In the genomic region with DNA sequence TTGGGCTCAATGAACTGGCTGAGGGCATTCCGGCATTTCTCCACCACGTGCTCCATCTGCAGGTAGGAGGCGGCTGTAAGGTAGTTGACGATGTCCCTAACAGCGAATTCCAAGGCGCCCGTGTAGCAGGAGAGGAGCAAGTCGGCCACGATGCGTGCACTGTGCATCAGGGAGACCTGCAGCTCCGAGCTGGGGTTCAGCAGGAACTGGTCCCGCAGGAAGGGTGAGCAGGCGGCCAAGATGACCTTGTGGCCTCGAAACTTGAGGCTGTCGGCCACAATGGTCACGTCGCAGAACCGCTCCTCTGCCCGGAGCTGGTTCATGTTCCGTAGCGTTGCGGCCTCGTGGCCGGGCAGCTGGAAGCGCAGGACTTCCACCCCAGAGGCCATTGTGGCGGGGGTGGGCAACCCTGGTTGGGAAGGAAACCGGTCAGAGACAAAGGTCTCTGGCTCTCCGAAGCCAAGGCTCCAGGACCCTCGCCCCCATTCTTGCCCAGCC, we compare ENCODE assay signal across 8 cellular contexts. TPM values are rescaled to one million over a fixed set of nuclear protein-coding genes. Genes with fewer than 3 reads are reported as not detected.
A peak's percentile ranks its signal among the peaks of the same experiment; 100 is the strongest.
DNase-seq lines count a peak whose midpoint lies in the region; ATAC-seq, FAIRE-seq and TF ChIP-seq lines count a peak whose summit lies in the region.

No MANE protein-coding gene starts in this region.

- H3K4me3 ChIP-seq in HepG2 (replicated peaks in 1 of 3; ENCODE audit: insufficient read depth in 1 of 3, low read depth in 2 of 3, low read length in 3 of 3) (peak overlapping the region; percentile 65 to 78 (median 67); a peak in 5 of 6 replicates), testis (peak overlapping the region; percentile 58 to 64)

- H3K27ac Mint-ChIP-seq in activated T-cell treated with anti-CD3 and anti-CD28 coated beads, Interleukin-2, amount 50 U/mL, for 24 hours: peak overlapping the region; percentile 44

- H3K4me1 Mint-ChIP-seq in activated T-cell treated with anti-CD3 and anti-CD28 coated beads, Interleukin-2, amount 50 U/mL, for 24 hours (ENCODE audit: low read depth): peaks cover 37% of the 10 kb centered on the region

- TF ChIP-seq RAD21 in HepG2 (CRISPR knock-in tag; IDR thresholded peaks at IDR 0.05): no peak

- H3K79me2 ChIP-seq in HepG2 (ENCODE audit: insufficient read depth, low read length): peaks cover 24% of the 10 kb centered on the region

- no peaks in the 10 kb centered on the region for H3K9me3 Mint-ChIP-seq in activated T-cell treated with anti-CD3 and anti-CD28 coated beads, Interleukin-2, amount 50 U/mL, for 24 hours

- TF ChIP-seq CTCF in HepG2 (CRISPR knock-in tag; IDR thresholded peaks at IDR 0.05) (peak; percentile 20; the same call in 1 of the 2 replicates), testis (IDR thresholded peaks at IDR 0.05) (no peak)

- peak overlapping the region; percentile 80 for H3K4me3 Mint-ChIP-seq in activated T-cell treated with anti-CD3 and anti-CD28 coated beads, Interleukin-2, amount 50 U/mL, for 24 hours

- TF ChIP-seq EP300 in HepG2 (IDR thresholded peaks at IDR 0.05; ENCODE audit: low read depth in 2 of 2, low read length in 2 of 2) (no peak), HepG2 (CRISPR knock-in tag; IDR thresholded peaks at IDR 0.05; ENCODE audit: borderline replicate concordance) (no peak)

- CTCF ChIA-PET in HepG2 (lab: Yijun Ruan, JAX; ENCODE audit: low intra/inter-chr PET ratio, low total read pairs): no interaction called here

- WGBS in HepG2 (ENCODE audit: low lambda C conversion rate): 94% methylated on average over 29 of the region's 29 CpGs
- WGBS in testis, 2 donors: 0 to 8% methylated on average over 2 to 29 of the region's 29 CpGs

- peak overlapping the region; percentile 95 for H3K4me2 ChIP-seq in HepG2 (ENCODE audit: low read depth, low read length)

- ATAC-seq in HepG2: no peak
- ATAC-seq in HG03432 (IDR thresholded peaks at IDR 0.05; ENCODE audit: unreplicated experiment): no peak

- peaks cover 0 to 8% of the 10 kb centered on the region in 2 experiments; a peak in 1 of 5 replicates for H3K27me3 ChIP-seq in HepG2 (ENCODE audit: control insufficient read depth in 1 of 2, insufficient read depth in 2 of 2, low read length in 2 of 2)
- H3K27me3 ChIP-seq in testis: no peaks in the 10 kb centered on the region

- peak overlapping the region; percentile 66 for H3K9ac ChIP-seq in HepG2 (ENCODE audit: insufficient read depth, low read depth, low read length)

- H3K36me3 ChIP-seq in HepG2 (replicated peaks in 1 of 2; ENCODE audit: control insufficient read depth in 1 of 2, insufficient read depth in 2 of 2, low read length in 2 of 2) (peaks cover 2 to 4% of the 10 kb centered on the region in 2 experiments; a peak in 1 of 5 replicates), testis (ENCODE audit: low read depth, missing control alignments) (no peaks in the 10 kb centered on the region)

- POLR2A ChIA-PET in HepG2 (lab: Yijun Ruan, JAX): interaction anchor here (0.6 to 5.6 kb wide), 7 partner anchors 17 to 50 kb away, joined by 3 to 69 read pairs (median 8); partner anchors contain the start of gene CFB

- intact Hi-C loops in HepG2 (cut with micrococcal nuclease; ENCODE audit: unreplicated experiment) (no loop called here), testis (cut with DNase I; ENCODE audit: low total_unique reads) (no loop called here)

- H3K27me3 Mint-ChIP-seq in activated T-cell treated with anti-CD3 and anti-CD28 coated beads, Interleukin-2, amount 50 U/mL, for 24 hours: no peaks in the 10 kb centered on the region

- in situ Hi-C loops in HepG2 (cut with HindIII; ENCODE audit: extremely low pct_ligation_motif_present, low pct_unique_long_range_greater_than_20kb): loop anchor here (5.0 to 25.0 kb wide), 2 partner anchors 46 to 1061 kb away; partner anchors contain the start of genes BRD2, CFB and HLA-DMA

- H2AFZ ChIP-seq in HepG2 (ENCODE audit: low read length): no peak overlapping the region

- no TSS peak for BruUV-seq in HepG2 (replicated peaks; lab: Mats Ljungman, UMichigan)

- TF ChIP-seq POLR2A in HepG2 (IDR thresholded peaks at IDR 0.05; ENCODE audit: insufficient read depth in 1 of 2, low read depth in 2 of 2, low read length in 2 of 2): 0 out of 4 replicates have a peak, but pooled peaks of 1 of the 2 experiments have one; percentile 23
- TF ChIP-seq POLR2A in testis (IDR thresholded peaks at IDR 0.05): no peak

- DNase-seq in activated T-cell treated with anti-CD3 and anti-CD28 coated beads, Interleukin-2, amount 50 U/mL, for 24 hours: no peak
- no peak for DNase-seq in activated T-cell treated with anti-CD3 and anti-CD28 coated beads for 4 hours
- DNase-seq in astrocyte of the hippocampus (ENCODE audit: low read depth, low spot score): peak; percentile 11
- DNase-seq in HepG2 (ENCODE audit: low spot score): no peak
- peak; percentile 29 for DNase-seq in testis
- no peak for DNase-seq in DMS153 treated with DMSO at 0.1 percent for 48 hours (lab: John Stamatoyannopoulos, UW; ENCODE audit: unreplicated experiment)
- DNase-seq in DMS79 (lab: John Stamatoyannopoulos, UW): no peak

- no peaks in the 10 kb centered on the region for H3K9me3 ChIP-seq in HepG2 (ENCODE audit: low read length)
- no peaks in the 10 kb centered on the region for H3K9me3 ChIP-seq in testis

- H4K20me1 ChIP-seq in HepG2 (ENCODE audit: insufficient read depth, low read length): no peaks in the 10 kb centered on the region

- peaks cover 49% of the 10 kb centered on the region for H3K4me1 ChIP-seq in HepG2 (ENCODE audit: insufficient read depth, low read length)
- peaks cover 51% of the 10 kb centered on the region for H3K4me1 ChIP-seq in testis

- H3K36me3 Mint-ChIP-seq in activated T-cell treated with anti-CD3 and anti-CD28 coated beads, Interleukin-2, amount 50 U/mL, for 24 hours (ENCODE audit: low read depth): peaks cover 27% of the 10 kb centered on the region

- peak; percentile 21 for FAIRE-seq in HepG2 (lab: Jason Lieb, UNC)

- peak overlapping the region; percentile 60 for H3K27ac ChIP-seq in HepG2 (ENCODE audit: extremely low read length, insufficient read depth, low read length)
- H3K27ac ChIP-seq in testis: peak overlapping the region; percentile 61 to 83

RNA-seq across cellular contexts. Expression of gene ZBTB12, which starts 0.9 kb away (rescaled TPM):
- total RNA-seq in HepG2 (2016; rRNA removed; fragmentation: Illumina TruSeq; extraction: Trizol) (6.0 and 6.8 TPM in 2 replicates), testis (1 to 10 TPM; 5.3 to 5.6 TPM)
- total RNA-seq in HepG2 (2016; cell fraction: cytosol; rRNA removed; fragmentation: Illumina TruSeq; extraction: Trizol; ENCODE audit: low read depth): 1.6 and 1.7 TPM in 2 replicates
- 6.0 and 7.4 TPM in 2 replicates for total RNA-seq in HepG2 (2016; cell fraction: insoluble cytoplasmic fraction; rRNA removed; fragmentation: Illumina TruSeq; extraction: Trizol)
- 5.7 and 5.8 TPM in 2 replicates for total RNA-seq in HepG2 (2016; cell fraction: membrane; rRNA removed; fragmentation: Illumina TruSeq; extraction: Trizol)
- 3.1 and 3.9 TPM in 2 replicates for total RNA-seq in HepG2 (2016; cell fraction: nucleus; rRNA removed; fragmentation: Illumina TruSeq; extraction: Trizol)
- polyA plus RNA-seq in HepG2 (2011; rRNA removed) (4.8 and 7.3 TPM in 2 replicates), testis (ENCODE audit: insufficient read depth, low read depth, low replicate concordance) (6.3 TPM)
- 3.7 and 5.8 TPM in 2 replicates for polyA plus RNA-seq in HepG2 (2011; cell fraction: cytosol; rRNA removed)
- polyA plus RNA-seq in HepG2 (2011; cell fraction: nucleus; rRNA removed): 6.9 and 7.3 TPM in 2 replicates
- polyA plus RNA-seq in HepG2 (2012): 8.0 and 9.2 TPM in 2 replicates
- 2.7 and 3.0 TPM in 2 replicates for polyA plus RNA-seq in HepG2 (2016; cell fraction: cytosol; fragmentation: Illumina TruSeq; extraction: Trizol; ENCODE audit: low read depth)
- polyA plus RNA-seq in HepG2 (2016; cell fraction: insoluble cytoplasmic fraction; fragmentation: Illumina TruSeq; extraction: Trizol; ENCODE audit: low read depth): 14.0 and 15.9 TPM in 2 replicates
- 6.6 and 9.0 TPM in 2 replicates for polyA plus RNA-seq in HepG2 (2016; cell fraction: membrane; fragmentation: Illumina TruSeq; extraction: Trizol; ENCODE audit: low read depth)
- 10.6 and 12.2 TPM in 2 replicates for polyA plus RNA-seq in HepG2 (2016; cell fraction: nucleus; fragmentation: Illumina TruSeq; extraction: Trizol; ENCODE audit: insufficient read depth, low read depth)
- 12.3 and 22.9 TPM in 2 replicates for polyA minus RNA-seq in HepG2 (2011; rRNA and poly(A)+ RNA removed; ENCODE audit: low replicate concordance)
- 6.7 and 6.9 TPM in 2 replicates for polyA minus RNA-seq in HepG2 (2011; cell fraction: cytosol; rRNA and poly(A)+ RNA removed)
- 3.7 and 4.5 TPM in 2 replicates for polyA minus RNA-seq in HepG2 (2011; cell fraction: nucleus; rRNA and poly(A)+ RNA removed)

RNA-seq across cellular contexts. Expression of gene EHMT2, which starts 3.5 kb away (rescaled TPM):
- total RNA-seq in HepG2 (2016; rRNA removed; fragmentation: Illumina TruSeq; extraction: Trizol): 43.5 and 69.2 TPM in 2 replicates
- 14.1 and 15.2 TPM in 2 replicates for total RNA-seq in HepG2 (2016; cell fraction: cytosol; rRNA removed; fragmentation: Illumina TruSeq; extraction: Trizol; ENCODE audit: low read depth)
- 34.4 and 70.7 TPM in 2 replicates for total RNA-seq in HepG2 (2016; cell fraction: insoluble cytoplasmic fraction; rRNA removed; fragmentation: Illumina TruSeq; extraction: Trizol)
- 29.3 and 33.1 TPM in 2 replicates for total RNA-seq in HepG2 (2016; cell fraction: membrane; rRNA removed; fragmentation: Illumina TruSeq; extraction: Trizol)
- 46.1 and 48.0 TPM in 2 replicates for total RNA-seq in HepG2 (2016; cell fraction: nucleus; rRNA removed; fragmentation: Illumina TruSeq; extraction: Trizol)
- polyA plus RNA-seq in HepG2 (2011; rRNA removed): 51.2 and 55.2 TPM in 2 replicates
- polyA plus RNA-seq in HepG2 (2011; cell fraction: cytosol; rRNA removed): 29.3 and 36.1 TPM in 2 replicates
- 180 and 272 TPM in 2 replicates for polyA plus RNA-seq in HepG2 (2011; cell fraction: nucleus; rRNA removed)
- 37.6 and 43.1 TPM in 2 replicates for polyA plus RNA-seq in HepG2 (2012)
- 8.3 and 9.2 TPM in 2 replicates for polyA plus RNA-seq in HepG2 (2016; cell fraction: cytosol; fragmentation: Illumina TruSeq; extraction: Trizol; ENCODE audit: low read depth)
- polyA plus RNA-seq in HepG2 (2016; cell fraction: insoluble cytoplasmic fraction; fragmentation: Illumina TruSeq; extraction: Trizol; ENCODE audit: low read depth): 36.0 and 58.3 TPM in 2 replicates
- 16.5 and 18.3 TPM in 2 replicates for polyA plus RNA-seq in HepG2 (2016; cell fraction: membrane; fragmentation: Illumina TruSeq; extraction: Trizol; ENCODE audit: low read depth)
- polyA plus RNA-seq in HepG2 (2016; cell fraction: nucleus; fragmentation: Illumina TruSeq; extraction: Trizol; ENCODE audit: insufficient read depth, low read depth): 122 and 136 TPM in 2 replicates
- polyA minus RNA-seq in HepG2 (2011; rRNA and poly(A)+ RNA removed; ENCODE audit: low replicate concordance): 74.1 and 111 TPM in 2 replicates
- 26.2 and 33.8 TPM in 2 replicates for polyA minus RNA-seq in HepG2 (2011; cell fraction: cytosol; rRNA and poly(A)+ RNA removed)
- 24.3 and 26.9 TPM in 2 replicates for polyA minus RNA-seq in HepG2 (2011; cell fraction: nucleus; rRNA and poly(A)+ RNA removed)
- 100 to 1,000 TPM; 102 to 106 TPM for total RNA-seq in testis
- polyA plus RNA-seq in testis (ENCODE audit: insufficient read depth, low read depth, low replicate concordance): 82.2 TPM

RNA-seq across cellular contexts. Expression of gene SLC44A4, which starts 22.2 kb away (rescaled TPM):
- 5.6 and 5.9 TPM in 2 replicates for total RNA-seq in HepG2 (2016; rRNA removed; fragmentation: Illumina TruSeq; extraction: Trizol)
- 3.4 and 6.6 TPM in 2 replicates for total RNA-seq in HepG2 (2016; cell fraction: cytosol; rRNA removed; fragmentation: Illumina TruSeq; extraction: Trizol; ENCODE audit: low read depth)
- total RNA-seq in HepG2 (2016; cell fraction: insoluble cytoplasmic fraction; rRNA removed; fragmentation: Illumina TruSeq; extraction: Trizol): 4.8 and 8.3 TPM in 2 replicates
- total RNA-seq in HepG2 (2016; cell fraction: membrane; rRNA removed; fragmentation: Illumina TruSeq; extraction: Trizol): 6.1 and 6.6 TPM in 2 replicates
- 4.4 TPM in 2 replicates for total RNA-seq in HepG2 (2016; cell fraction: nucleus; rRNA removed; fragmentation: Illumina TruSeq; extraction: Trizol)
- polyA plus RNA-seq in HepG2 (2011; rRNA removed): 3.5 and 3.6 TPM in 2 replicates
- 3.2 and 3.7 TPM in 2 replicates for polyA plus RNA-seq in HepG2 (2011; cell fraction: cytosol; rRNA removed)
- 2.9 and 3.6 TPM in 2 replicates for polyA plus RNA-seq in HepG2 (2011; cell fraction: nucleus; rRNA removed)
- 1.8 and 3.2 TPM in 2 replicates for polyA plus RNA-seq in HepG2 (2012)
- polyA plus RNA-seq in HepG2 (2016; cell fraction: cytosol; fragmentation: Illumina TruSeq; extraction: Trizol; ENCODE audit: low read depth): 3.9 and 4.5 TPM in 2 replicates
- 5.7 and 6.7 TPM in 2 replicates for polyA plus RNA-seq in HepG2 (2016; cell fraction: insoluble cytoplasmic fraction; fragmentation: Illumina TruSeq; extraction: Trizol; ENCODE audit: low read depth)
- 5.8 and 6.2 TPM in 2 replicates for polyA plus RNA-seq in HepG2 (2016; cell fraction: membrane; fragmentation: Illumina TruSeq; extraction: Trizol; ENCODE audit: low read depth)
- 10.4 and 12.4 TPM in 2 replicates for polyA plus RNA-seq in HepG2 (2016; cell fraction: nucleus; fragmentation: Illumina TruSeq; extraction: Trizol; ENCODE audit: insufficient read depth, low read depth)
- polyA minus RNA-seq in HepG2 (2011; rRNA and poly(A)+ RNA removed; ENCODE audit: low replicate concordance): 4.9 TPM in 1 of 2 replicates, not detected in the other
- polyA minus RNA-seq in HepG2 (2011; cell fraction: cytosol; rRNA and poly(A)+ RNA removed): 0.97 and 0.99 TPM in 2 replicates
- polyA minus RNA-seq in HepG2 (2011; cell fraction: nucleus; rRNA and poly(A)+ RNA removed): 1.6 and 2.2 TPM in 2 replicates
- 1 to 10 TPM in 1 of 2 donors, under 1 TPM in 1; 0.87 to 1.2 TPM for total RNA-seq in testis
- polyA plus RNA-seq in testis (ENCODE audit: insufficient read depth, low read depth, low replicate concordance): 6.3 TPM

RNA-seq across cellular contexts. Expression of gene C2, which starts 26.6 kb away (rescaled TPM):
- total RNA-seq in HepG2 (2016; rRNA removed; fragmentation: Illumina TruSeq; extraction: Trizol) (70.9 and 165 TPM in 2 replicates), testis (1 to 10 TPM; 5.1 to 6.3 TPM)
- total RNA-seq in HepG2 (2016; cell fraction: cytosol; rRNA removed; fragmentation: Illumina TruSeq; extraction: Trizol; ENCODE audit: low read depth): 13.2 and 15.8 TPM in 2 replicates
- total RNA-seq in HepG2 (2016; cell fraction: insoluble cytoplasmic fraction; rRNA removed; fragmentation: Illumina TruSeq; extraction: Trizol): 59.3 and 162 TPM in 2 replicates
- total RNA-seq in HepG2 (2016; cell fraction: membrane; rRNA removed; fragmentation: Illumina TruSeq; extraction: Trizol): 25.4 and 27.2 TPM in 2 replicates
- total RNA-seq in HepG2 (2016; cell fraction: nucleus; rRNA removed; fragmentation: Illumina TruSeq; extraction: Trizol): 122 and 155 TPM in 2 replicates
- polyA plus RNA-seq in HepG2 (2011; rRNA removed) (307 and 450 TPM in 2 replicates), testis (ENCODE audit: insufficient read depth, low read depth, low replicate concordance) (24.8 TPM)
- 311 and 377 TPM in 2 replicates for polyA plus RNA-seq in HepG2 (2011; cell fraction: cytosol; rRNA removed)
- 302 and 372 TPM in 2 replicates for polyA plus RNA-seq in HepG2 (2011; cell fraction: nucleus; rRNA removed)
- 396 and 449 TPM in 2 replicates for polyA plus RNA-seq in HepG2 (2012)
- 15.6 and 16.1 TPM in 2 replicates for polyA plus RNA-seq in HepG2 (2016; cell fraction: cytosol; fragmentation: Illumina TruSeq; extraction: Trizol; ENCODE audit: low read depth)
- 54.0 and 67.9 TPM in 2 replicates for polyA plus RNA-seq in HepG2 (2016; cell fraction: insoluble cytoplasmic fraction; fragmentation: Illumina TruSeq; extraction: Trizol; ENCODE audit: low read depth)
- 22.0 and 23.6 TPM in 2 replicates for polyA plus RNA-seq in HepG2 (2016; cell fraction: membrane; fragmentation: Illumina TruSeq; extraction: Trizol; ENCODE audit: low read depth)
- 194 and 212 TPM in 2 replicates for polyA plus RNA-seq in HepG2 (2016; cell fraction: nucleus; fragmentation: Illumina TruSeq; extraction: Trizol; ENCODE audit: insufficient read depth, low read depth)
- polyA minus RNA-seq in HepG2 (2011; rRNA and poly(A)+ RNA removed; ENCODE audit: low replicate concordance): 0.58 and 518 TPM in 2 replicates
- polyA minus RNA-seq in HepG2 (2011; cell fraction: cytosol; rRNA and poly(A)+ RNA removed): 120 and 232 TPM in 2 replicates
- polyA minus RNA-seq in HepG2 (2011; cell fraction: nucleus; rRNA and poly(A)+ RNA removed): 89.4 and 148 TPM in 2 replicates

RNA-seq across cellular contexts. Expression of gene NEU1, which starts 38.3 kb away (rescaled TPM):
- total RNA-seq in HepG2 (2016; rRNA removed; fragmentation: Illumina TruSeq; extraction: Trizol) (139 and 297 TPM in 2 replicates), testis (10 to 100 TPM; 31.7 to 65.9 TPM)
- total RNA-seq in HepG2 (2016; cell fraction: cytosol; rRNA removed; fragmentation: Illumina TruSeq; extraction: Trizol; ENCODE audit: low read depth): 49.1 and 49.3 TPM in 2 replicates
- 132 and 314 TPM in 2 replicates for total RNA-seq in HepG2 (2016; cell fraction: insoluble cytoplasmic fraction; rRNA removed; fragmentation: Illumina TruSeq; extraction: Trizol)
- 93.8 and 98.2 TPM in 2 replicates for total RNA-seq in HepG2 (2016; cell fraction: membrane; rRNA removed; fragmentation: Illumina TruSeq; extraction: Trizol)
- total RNA-seq in HepG2 (2016; cell fraction: nucleus; rRNA removed; fragmentation: Illumina TruSeq; extraction: Trizol): 237 and 274 TPM in 2 replicates
- polyA plus RNA-seq in HepG2 (2011; rRNA removed) (202 and 215 TPM in 2 replicates), testis (ENCODE audit: insufficient read depth, low read depth, low replicate concordance) (27.4 TPM)
- polyA plus RNA-seq in HepG2 (2011; cell fraction: cytosol; rRNA removed): 195 and 257 TPM in 2 replicates
- polyA plus RNA-seq in HepG2 (2011; cell fraction: nucleus; rRNA removed): 110 and 111 TPM in 2 replicates
- polyA plus RNA-seq in HepG2 (2012): 88.7 and 96.9 TPM in 2 replicates
- polyA plus RNA-seq in HepG2 (2016; cell fraction: cytosol; fragmentation: Illumina TruSeq; extraction: Trizol; ENCODE audit: low read depth): 46.5 and 46.6 TPM in 2 replicates
- polyA plus RNA-seq in HepG2 (2016; cell fraction: insoluble cytoplasmic fraction; fragmentation: Illumina TruSeq; extraction: Trizol; ENCODE audit: low read depth): 114 and 120 TPM in 2 replicates
- 67.2 and 70.7 TPM in 2 replicates for polyA plus RNA-seq in HepG2 (2016; cell fraction: membrane; fragmentation: Illumina TruSeq; extraction: Trizol; ENCODE audit: low read depth)
- 367 and 386 TPM in 2 replicates for polyA plus RNA-seq in HepG2 (2016; cell fraction: nucleus; fragmentation: Illumina TruSeq; extraction: Trizol; ENCODE audit: insufficient read depth, low read depth)
- 35.2 and 243 TPM in 2 replicates for polyA minus RNA-seq in HepG2 (2011; rRNA and poly(A)+ RNA removed; ENCODE audit: low replicate concordance)
- 76.7 and 85.5 TPM in 2 replicates for polyA minus RNA-seq in HepG2 (2011; cell fraction: cytosol; rRNA and poly(A)+ RNA removed)
- polyA minus RNA-seq in HepG2 (2011; cell fraction: nucleus; rRNA and poly(A)+ RNA removed): 40.9 and 43.8 TPM in 2 replicates

Comparison
In these comparisons a context has a peak if more than half of its experiments do, and no peak if none do; other contexts are left out.
1. DNase-seq: peak in astrocyte of the hippocampus (single experiment) and testis (single experiment); none in activated T-cell treated with anti-CD3 and anti-CD28 coated beads, Interleukin-2, amount 50 U/mL, for 24 hours (single experiment), activated T-cell treated with anti-CD3 and anti-CD28 coated beads for 4 hours (single experiment), HepG2 (single experiment), DMS153 treated with DMSO at 0.1 percent for 48 hours (single experiment) and DMS79 (single experiment).